ENCODE assay signal across 19 cellular contexts in the genomic region with DNA sequence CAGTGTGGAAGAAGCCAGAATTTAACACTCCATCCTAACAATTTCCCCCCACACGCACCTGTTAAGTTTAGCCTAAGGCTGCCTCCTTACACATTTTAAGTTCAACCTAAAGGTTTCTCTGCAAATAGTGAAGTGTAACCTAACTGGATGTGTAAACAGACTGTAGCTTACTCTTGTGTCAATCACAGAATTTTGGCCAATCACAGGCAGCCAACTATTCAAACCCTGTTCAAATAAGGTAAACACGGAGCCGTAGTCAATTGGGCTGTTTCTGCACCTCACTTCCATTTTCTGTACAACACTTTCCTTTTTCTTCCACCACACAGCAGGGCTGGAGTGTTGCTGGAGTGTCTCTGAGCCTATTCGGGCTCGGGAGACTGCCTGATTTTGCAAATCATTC.
A peak's percentile ranks its signal among the peaks of the same experiment; 100 is the strongest.
DNase-seq lines count a peak whose midpoint lies in the region; ATAC-seq, FAIRE-seq and TF ChIP-seq lines count a peak whose summit lies in the region.
"Had no signal": no experiment of that assay in that cellular context is flagged by ENCODE, and none has a peak within 500 bp of the region (broad histone marks: within the 10 kb centered on the region; RNA-seq: fewer than 3 reads in every experiment).

No MANE protein-coding gene starts in this region.

- H3K4me3 ChIP-seq in A549, result no peak overlapping the region
- H3K4me3 ChIP-seq in K562, result no peak overlapping the region
- H3K4me3 ChIP-seq in trophoblast cell (ENCODE audit: low read depth, low read length), result no peak overlapping the region
- H3K4me3 ChIP-seq: BLaER1 treated with 17β-estradiol and CSF1 and Interleukin-3, amounts not matched to agents 10 nM and 100 nM had no signal

- H3K4ac ChIP-seq in H9 (ENCODE audit: low read depth, low read length) (no peak overlapping the region), trophoblast cell (ENCODE audit: low read depth, low read length) (no peak overlapping the region)

- CTCF ChIA-PET in A549 (lab: Yijun Ruan, JAX) (interaction anchor here (1.3 kb wide), 1 partner anchor 11 kb away, joined by 5 read pairs; no protein-coding TSS in a partner anchor), K562 (lab: Yijun Ruan, JAX; ENCODE audit: low intra/inter-chr PET ratio) (no interaction called here)

- H3K9me3 Mint-ChIP-seq in H9, result peaks cover 9% of the 10 kb centered on the region in 2 experiments; a peak in 4 of 5 replicates
- H3K9me3 Mint-ChIP-seq: HFFc6 had no signal

- H3K9me3 ChIP-seq in A549 (peaks cover 9% of the 10 kb centered on the region; the same call in 1 of the 3 replicates), H9 (ENCODE audit: control insufficient read depth, low read depth, low read length) (no peaks in the 10 kb centered on the region), K562 (replicated peaks; ENCODE audit: control insufficient read depth, insufficient read depth, low read depth, low read length) (no peaks in the 10 kb centered on the region), trophoblast cell (ENCODE audit: insufficient read depth, low read depth, low read length) (no peaks in the 10 kb centered on the region)

- no peak overlapping the region for H2BK15ac ChIP-seq in H9 (ENCODE audit: low read depth, low read length)

- no peak overlapping the region for H3K23ac ChIP-seq in H9 (ENCODE audit: insufficient read length, low read depth, low read length)
- no peak overlapping the region for H3K23ac ChIP-seq in trophoblast cell (ENCODE audit: low read length)

- no peak for TF ChIP-seq POLR2A in A549 (IDR thresholded peaks at IDR 0.05; ENCODE audit: low read length)
- no peak for TF ChIP-seq POLR2A in K562 (conservative IDR thresholded peaks at IDR 0.05)

- H3K27me3 Mint-ChIP-seq in H9 (ENCODE audit: low read depth), result no peaks in the 10 kb centered on the region

- no peaks in the 10 kb centered on the region for H3K36me3 ChIP-seq in K562 (ENCODE audit: control insufficient read depth, insufficient read depth, low read length)
- no peaks in the 10 kb centered on the region for H3K36me3 ChIP-seq in trophoblast cell (ENCODE audit: control insufficient read depth in 1 of 2, insufficient read depth in 2 of 2, low read length in 2 of 2)
- H3K36me3 ChIP-seq: BLaER1 treated with 17β-estradiol and CSF1 and Interleukin-3, amounts not matched to agents 10 nM and 100 nM had no signal

- intact Hi-C loops in K562 (cut with micrococcal nuclease), result no loop called here

- no peak overlapping the region for H2AK5ac ChIP-seq in H9 (ENCODE audit: insufficient read length, low read length)
- no peak overlapping the region for H2AK5ac ChIP-seq in trophoblast cell (ENCODE audit: low read length)

- H3K27ac Mint-ChIP-seq in H9, result no peak overlapping the region
- H3K27ac Mint-ChIP-seq: B cell; CD4-positive, CD25-positive, alpha-beta regulatory T cell; HFFc6 had no signal

- H3K79me1 ChIP-seq in H9 (ENCODE audit: insufficient read depth, low read depth, low read length, poor library complexity, severe bottlenecking), result no peaks in the 10 kb centered on the region
- no peaks in the 10 kb centered on the region for H3K79me1 ChIP-seq in trophoblast cell (ENCODE audit: low read length)

- H3K56ac ChIP-seq in H9 (ENCODE audit: insufficient read length, low read depth, low read length), result no peak overlapping the region

- no peak overlapping the region for H3T11ph ChIP-seq in H9 (ENCODE audit: low read length)

- H3K9me1 ChIP-seq in K562 (ENCODE audit: control insufficient read depth, insufficient read depth, low read length), result no peaks in the 10 kb centered on the region

- H3K4me1 Mint-ChIP-seq in H9, result no peaks in the 10 kb centered on the region
- H3K4me1 Mint-ChIP-seq: B cell; CD4-positive, CD25-positive, alpha-beta regulatory T cell had no signal

- TF ChIP-seq RAD21 in A549 (conservative IDR thresholded peaks at IDR 0.05 in 1 of 2, IDR thresholded peaks at IDR 0.05 in 1 of 2) (no peak), K562 (CRISPR knock-in tag; conservative IDR thresholded peaks at IDR 0.05 in 1 of 2, IDR thresholded peaks at IDR 0.05 in 1 of 2) (no peak)

- H3K4me2 ChIP-seq in A549 (no peak overlapping the region), H9 (ENCODE audit: insufficient read depth, insufficient read length, low read length) (no peak overlapping the region), K562 (ENCODE audit: insufficient read depth, low read length) (no peak overlapping the region), trophoblast cell (ENCODE audit: low read length) (no peak overlapping the region)
- H3K4me2 ChIP-seq: BLaER1 treated with 17β-estradiol and CSF1 and Interleukin-3, amounts not matched to agents 10 nM and 100 nM had no signal

- no peak overlapping the region for H4K12ac ChIP-seq in trophoblast cell (ENCODE audit: low read depth, low read length)

- no peak overlapping the region for H4K5ac ChIP-seq in H9 (ENCODE audit: insufficient read length, low read depth, low read length)

- H3K27me3 ChIP-seq in H9 (ENCODE audit: insufficient read depth, low read length) (no peaks in the 10 kb centered on the region), K562 (ENCODE audit: control insufficient read depth in 2 of 2, insufficient read depth in 2 of 2, low read length in 2 of 2) (no peaks in the 10 kb centered on the region), trophoblast cell (ENCODE audit: insufficient read depth, low read length) (no peaks in the 10 kb centered on the region)
- H3K27me3 ChIP-seq: BLaER1 treated with 17β-estradiol and CSF1 and Interleukin-3, amounts not matched to agents 10 nM and 100 nM had no signal

- H2AFZ ChIP-seq in H9 (ENCODE audit: low read length), result peak overlapping the region; percentile 29
- no peak overlapping the region for H2AFZ ChIP-seq in K562 (ENCODE audit: low read depth, low read length)
- no peak overlapping the region for H2AFZ ChIP-seq in trophoblast cell (ENCODE audit: insufficient read depth, low read length, poor library complexity)

- H3K4me1 ChIP-seq in A549, result no peaks in the 10 kb centered on the region
- no peaks in the 10 kb centered on the region for H3K4me1 ChIP-seq in H9 (ENCODE audit: insufficient read depth, low read length)
- H3K4me1 ChIP-seq in K562 (replicated peaks in 1 of 2; ENCODE audit: control insufficient read depth in 2 of 2, insufficient read depth in 2 of 2, low read length in 2 of 2), result no peaks in the 10 kb centered on the region
- no peaks in the 10 kb centered on the region for H3K4me1 ChIP-seq in trophoblast cell (ENCODE audit: control insufficient read depth in 1 of 2, insufficient read depth in 2 of 2, low read length in 2 of 2)
- H3K4me1 ChIP-seq: BLaER1 treated with 17β-estradiol and CSF1 and Interleukin-3, amounts not matched to agents 10 nM and 100 nM had no signal

- POLR2A ChIA-PET in A549 (lab: Yijun Ruan, JAX) (no interaction called here), K562 (lab: Yijun Ruan, JAX) (no interaction called here)

- peaks cover 0 to 9% (median 3%) of the 10 kb centered on the region in 3 experiments; a peak in 3 of 7 replicates for H3K36me3 Mint-ChIP-seq in H9 (ENCODE audit: insufficient read depth in 1 of 3, low read depth in 3 of 3)
- H3K36me3 Mint-ChIP-seq: CD4-positive, CD25-positive, alpha-beta regulatory T cell had no signal

- no peak overlapping the region for H3K27ac ChIP-seq in A549
- no peak overlapping the region for H3K27ac ChIP-seq in H9 (ENCODE audit: insufficient read length, low read depth, low read length)
- H3K27ac ChIP-seq in K562 (ENCODE audit: extremely low read depth, low read depth, low read length), result no peak overlapping the region
- H3K27ac ChIP-seq in trophoblast cell (ENCODE audit: low read depth, low read length), result no peak overlapping the region
- H3K27ac ChIP-seq: BLaER1 treated with 17β-estradiol and CSF1 and Interleukin-3, amounts not matched to agents 10 nM and 100 nM; HL-60 had no signal

- no peak overlapping the region for H2BK20ac ChIP-seq in H9 (ENCODE audit: low read depth, low read length, poor library complexity, severe bottlenecking)

- ATAC-seq in A549, result no peak
- ATAC-seq in K562, result no peak
- ATAC-seq: HCT116 had no signal

- BruUV-seq in K562 (replicated peaks; lab: Mats Ljungman, UMichigan), result no TSS peak

- H3K23me2 ChIP-seq in H9 (ENCODE audit: insufficient read length, low read depth, low read length, poor library complexity, severe bottlenecking), result no peaks in the 10 kb centered on the region

- H3K9ac ChIP-seq in H9 (ENCODE audit: extremely low read depth, insufficient read length, low read length) (no peak overlapping the region), K562 (ENCODE audit: insufficient read depth in 1 of 2, low read depth in 2 of 2, low read length in 2 of 2) (no peak overlapping the region), trophoblast cell (ENCODE audit: low read length) (peak overlapping the region; percentile 4)
- H3K9ac ChIP-seq: BLaER1 treated with 17β-estradiol and CSF1 and Interleukin-3, amounts not matched to agents 10 nM and 100 nM had no signal

- TF ChIP-seq EP300 in A549 (IDR thresholded peaks at IDR 0.05) (no peak), K562 (IDR thresholded peaks at IDR 0.05; ENCODE audit: low read length) (no peak)

- TF ChIP-seq CTCF in A549 (IDR thresholded peaks at IDR 0.05), result no peak
- TF ChIP-seq CTCF in H9 (conservative IDR thresholded peaks at IDR 0.05), result no peak
- TF ChIP-seq CTCF in K562 (IDR thresholded peaks at IDR 0.05 in 2 of 3, conservative IDR thresholded peaks at IDR 0.05 in 1 of 3; ENCODE audit: insufficient read depth in 2 of 3, low read depth in 1 of 3, low read length in 3 of 3), result no peak

- H3K14ac ChIP-seq in H9 (ENCODE audit: insufficient read depth, low read length) (no peak overlapping the region), trophoblast cell (ENCODE audit: low read length) (no peak overlapping the region)

- 78% methylated on average over 5 of the region's 5 CpGs for WGBS in A549 (ENCODE audit: missing lambda C conversion rate)
- no CpG with 5 or more reads among the region's 5 CpGs for WGBS in H9 (ENCODE audit: extremely low coverage, insufficient read length, low lambda C conversion rate)
- WGBS in K562 (ENCODE audit: insufficient coverage, low coverage, missing lambda C conversion rate), result 2% methylated on average over 5 of the region's 5 CpGs
- WGBS in trophoblast cell (ENCODE audit: extremely low coverage, insufficient coverage, insufficient read length), result no CpG with 5 or more reads among the region's 5 CpGs

- DNase-seq in A549 (ENCODE audit: low read depth in 1 of 2, low spot score in 1 of 2) (no peak), H9 (no peak), K562 (ENCODE audit: extremely low read depth in 1 of 4, low spot score in 3 of 4) (no peak), trophoblast cell (no peak), NCI-H1930 (lab: John Stamatoyannopoulos, UW) (no peak), SKM-1 (lab: John Stamatoyannopoulos, UW; ENCODE audit: unreplicated experiment) (no peak)
- DNase-seq in stimulated activated CD8-positive, alpha-beta memory T cell treated with anti-CD3 and anti-CD28 coated beads, Interleukin-4, amount 100 ng/mL, for 48 hours, result no peak
- DNase-seq: 8988T; CD4-positive, CD25-positive, alpha-beta regulatory T cell; DMS153; DMS79; GDM1; HFFc6; IMR-90; KBM-7 had no signal

- H2BK5ac ChIP-seq in H9 (ENCODE audit: insufficient read length, low read length), result no peak overlapping the region
- H2BK5ac ChIP-seq in trophoblast cell (ENCODE audit: low read depth, low read length, poor library complexity), result no peak overlapping the region

- in situ Hi-C loops in K562 (cut with MboI), result no loop called here

- H3K18ac ChIP-seq in H9 (ENCODE audit: insufficient read length, low read depth, low read length) (no peak overlapping the region), trophoblast cell (ENCODE audit: low read length) (no peak overlapping the region)

- no peak overlapping the region for H3K4me3 Mint-ChIP-seq in H9
- H3K4me3 Mint-ChIP-seq: B cell; CD4-positive, CD25-positive, alpha-beta regulatory T cell; HFFc6 had no signal

- no peak overlapping the region for H4K8ac ChIP-seq in H9 (replicated peaks; ENCODE audit: insufficient read length, low read depth, low read length)
- H4K8ac ChIP-seq in trophoblast cell (ENCODE audit: low read depth, low read length), result no peak overlapping the region

- H4K91ac ChIP-seq in H9 (ENCODE audit: insufficient read length, low read depth, low read length) (no peak overlapping the region), trophoblast cell (ENCODE audit: low read depth, low read length) (no peak overlapping the region)

- peak; percentile 18 for FAIRE-seq in A549 (lab: Jason Lieb, UNC)
- FAIRE-seq in K562 (lab: Jason Lieb, UNC), result no peak

- H3K79me2 ChIP-seq in H9 (ENCODE audit: insufficient read depth, low read length) (no peaks in the 10 kb centered on the region), K562 (ENCODE audit: control insufficient read depth, insufficient read depth, low read length) (no peaks in the 10 kb centered on the region), trophoblast cell (ENCODE audit: control insufficient read depth, insufficient read depth, low read length, poor library complexity) (no peaks in the 10 kb centered on the region)

- H4K20me1 ChIP-seq in H9 (ENCODE audit: control insufficient read depth, insufficient read depth, insufficient read length) (no peaks in the 10 kb centered on the region), K562 (replicated peaks; ENCODE audit: control insufficient read depth, insufficient read depth, low read length) (no peaks in the 10 kb centered on the region)
- H4K20me1 ChIP-seq: BLaER1 treated with 17β-estradiol and CSF1 and Interleukin-3, amounts not matched to agents 10 nM and 100 nM had no signal

- no peak overlapping the region for H2BK120ac ChIP-seq in H9 (ENCODE audit: low read depth, low read length, poor library complexity, severe bottlenecking)
- H2BK120ac ChIP-seq in trophoblast cell (ENCODE audit: insufficient read depth, low read length, poor library complexity), result no peak overlapping the region

- no peak overlapping the region for H2BK12ac ChIP-seq in H9 (ENCODE audit: insufficient read length, low read depth, low read length)
- H2BK12ac ChIP-seq in trophoblast cell (ENCODE audit: low read length), result no peak overlapping the region
